1 cellular context compared by ENCODE assay signal in the genomic region with DNA sequence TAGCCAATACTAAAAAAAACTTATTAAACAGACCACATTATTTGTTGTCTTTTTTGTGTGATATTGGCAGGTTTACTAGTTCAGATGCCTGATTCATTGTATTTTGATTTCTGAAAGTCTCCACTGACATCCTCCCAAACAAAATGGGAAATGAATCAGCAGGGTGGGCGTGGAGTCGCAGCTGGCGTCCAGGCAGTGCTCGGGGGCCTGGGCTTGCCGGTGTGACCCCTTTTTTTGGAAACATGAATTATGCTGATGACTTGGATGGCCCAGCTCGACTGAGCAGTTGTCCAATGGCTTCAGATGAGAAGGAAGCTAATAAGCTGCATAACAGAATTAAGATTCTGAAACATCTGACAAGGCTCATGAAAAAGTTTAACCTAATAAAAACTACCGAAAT.
TF ChIP-seq lines count a peak whose summit lies in the region.

No MANE protein-coding gene starts in this region.

TF ChIP-seq in HepG2, 621 proteins besides CTCF, POLR2A, EP300 and RAD21:
- TF ChIP-seq, protein P1, sequence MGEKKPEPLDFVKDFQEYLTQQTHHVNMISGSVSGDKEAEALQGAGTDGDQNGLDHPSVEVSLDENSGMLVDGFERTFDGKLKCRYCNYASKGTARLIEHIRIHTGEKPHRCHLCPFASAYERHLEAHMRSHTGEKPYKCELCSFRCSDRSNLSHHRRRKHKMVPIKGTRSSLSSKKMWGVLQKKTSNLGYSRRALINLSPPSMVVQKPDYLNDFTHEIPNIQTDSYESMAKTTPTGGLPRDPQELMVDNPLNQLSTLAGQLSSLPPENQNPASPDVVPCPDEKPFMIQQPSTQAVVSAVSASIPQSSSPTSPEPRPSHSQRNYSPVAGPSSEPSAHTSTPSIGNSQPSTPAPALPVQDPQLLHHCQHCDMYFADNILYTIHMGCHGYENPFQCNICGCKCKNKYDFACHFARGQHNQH (CRISPR knock-in tag; IDR thresholded peaks at IDR 0.05): no peak
- TF ChIP-seq PPARG (CRISPR knock-in tag; conservative IDR thresholded peaks at IDR 0.05) (no peak), MED8 (CRISPR knock-in tag; IDR thresholded peaks at IDR 0.05; ENCODE audit: insufficient replicate concordance) (no peak), MTA1 (CRISPR knock-in tag; IDR thresholded peaks at IDR 0.05; ENCODE audit: borderline replicate concordance) (no peak), MLLT10 (CRISPR knock-in tag; IDR thresholded peaks at IDR 0.05) (no peak), FOXA3 (CRISPR knock-in tag; IDR thresholded peaks at IDR 0.05) (no peak), ZNF547 (CRISPR knock-in tag; IDR thresholded peaks at IDR 0.05) (no peak), CBX5 (CRISPR knock-in tag; IDR thresholded peaks at IDR 0.05; ENCODE audit: borderline replicate concordance) (no peak), PHF8 (CRISPR knock-in tag; IDR thresholded peaks at IDR 0.05) (no peak), RBFOX2 (IDR thresholded peaks at IDR 0.05; ENCODE audit: low read depth, low read length) (no peak)
- TF ChIP-seq, protein P2, sequence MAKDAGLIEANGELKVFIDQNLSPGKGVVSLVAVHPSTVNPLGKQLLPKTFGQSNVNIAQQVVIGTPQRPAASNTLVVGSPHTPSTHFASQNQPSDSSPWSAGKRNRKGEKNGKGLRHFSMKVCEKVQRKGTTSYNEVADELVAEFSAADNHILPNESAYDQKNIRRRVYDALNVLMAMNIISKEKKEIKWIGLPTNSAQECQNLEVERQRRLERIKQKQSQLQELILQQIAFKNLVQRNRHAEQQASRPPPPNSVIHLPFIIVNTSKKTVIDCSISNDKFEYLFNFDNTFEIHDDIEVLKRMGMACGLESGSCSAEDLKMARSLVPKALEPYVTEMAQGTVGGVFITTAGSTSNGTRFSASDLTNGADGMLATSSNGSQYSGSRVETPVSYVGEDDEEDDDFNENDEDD (CRISPR knock-in tag; IDR thresholded peaks at IDR 0.05; ENCODE audit: borderline replicate concordance): no peak
- TF ChIP-seq, protein P3, sequence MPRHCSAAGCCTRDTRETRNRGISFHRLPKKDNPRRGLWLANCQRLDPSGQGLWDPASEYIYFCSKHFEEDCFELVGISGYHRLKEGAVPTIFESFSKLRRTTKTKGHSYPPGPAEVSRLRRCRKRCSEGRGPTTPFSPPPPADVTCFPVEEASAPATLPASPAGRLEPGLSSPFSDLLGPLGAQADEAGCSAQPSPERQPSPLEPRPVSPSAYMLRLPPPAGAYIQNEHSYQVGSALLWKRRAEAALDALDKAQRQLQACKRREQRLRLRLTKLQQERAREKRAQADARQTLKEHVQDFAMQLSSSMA (CRISPR knock-in tag; IDR thresholded peaks at IDR 0.05): no peak
